In the genomic region with DNA sequence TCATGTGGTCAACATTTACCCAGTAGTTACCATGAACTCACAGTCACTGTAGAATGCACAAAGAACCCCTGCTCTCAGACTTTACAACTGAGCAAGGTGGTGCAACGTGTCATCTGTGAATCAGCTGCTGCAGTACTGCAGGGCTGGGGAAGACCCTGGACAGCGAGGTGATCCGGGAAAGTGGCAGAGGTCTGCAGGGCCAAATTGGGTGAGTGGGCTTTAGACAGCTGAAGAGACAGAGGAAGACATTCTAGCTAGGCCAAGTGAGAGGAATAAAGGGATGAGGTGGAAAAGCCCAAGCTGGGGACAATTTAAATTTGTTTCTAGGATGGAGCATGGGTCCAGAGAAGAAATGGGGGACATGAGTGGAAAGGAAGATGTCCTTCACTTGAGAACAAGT, we compare ENCODE assay signal across 18 cellular contexts.
A peak's percentile ranks its signal among the peaks of the same experiment; 100 is the strongest.
DNase-seq lines count a peak whose midpoint lies in the region; ATAC-seq, FAIRE-seq and TF ChIP-seq lines count a peak whose summit lies in the region.
"Had no signal": no experiment of that assay in that cellular context is flagged by ENCODE, and none has a peak within 500 bp of the region (broad histone marks: within the 10 kb centered on the region; RNA-seq: fewer than 3 reads in every experiment).

No MANE protein-coding gene starts in this region.

- no peak overlapping the region for H3K18ac ChIP-seq in H1 (ENCODE audit: extremely low read depth, low read length)
- H3K18ac ChIP-seq in neuronal stem cell (ENCODE audit: low read length), result peak overlapping the region; percentile 29

- H2BK15ac ChIP-seq in H1 (ENCODE audit: low read length), result peak overlapping the region; percentile 54; the same call in 1 of the 2 replicates
- H2BK15ac ChIP-seq in neuronal stem cell (ENCODE audit: low read length), result no peak overlapping the region

- H3K27ac ChIP-seq in H1 (ENCODE audit: low read depth, low read length) (no peak overlapping the region), neuronal stem cell (replicated peaks; ENCODE audit: low read length) (no peak overlapping the region), suprapubic skin (peak overlapping the region; percentile 75), Peyer's patch (no peak overlapping the region)
- H3K27ac ChIP-seq: C4-2B had no signal

- H2BK12ac ChIP-seq in H1 (ENCODE audit: low read depth, low read length) (peak overlapping the region; percentile 6; the same call in 1 of the 2 replicates), neuronal stem cell (ENCODE audit: low read length) (no peak overlapping the region)

- H3K79me1 ChIP-seq in H1 (ENCODE audit: low read depth, low read length) (no peaks in the 10 kb centered on the region), neuronal stem cell (ENCODE audit: low read depth, low read length) (no peaks in the 10 kb centered on the region)

- H2BK5ac ChIP-seq in H1 (ENCODE audit: low read depth, low read length) (no peak overlapping the region), neuronal stem cell (ENCODE audit: low read length) (no peak overlapping the region)

- H3K23ac ChIP-seq in H1 (ENCODE audit: insufficient read length), result no peak overlapping the region
- H3K23ac ChIP-seq in neuronal stem cell (ENCODE audit: low read depth, low read length, poor library complexity), result no peak overlapping the region

- DNase-seq in H1 (ENCODE audit: low read depth in 1 of 2, low spot score in 2 of 2), result no peak
- DNase-seq in neuronal stem cell (ENCODE audit: low spot score), result no peak
- DNase-seq in suprapubic skin (ENCODE audit: low spot score in 2 of 2), result no peak
- DNase-seq in Peyer's patch, result no peak
- DNase-seq in NCI-H524 (lab: John Stamatoyannopoulos, UW), result no peak
- no peak for DNase-seq in HTR-8/SVneo (ENCODE audit: insufficient read length, low spot score)
- DNase-seq: ACHN; AML-193; Caco-2; CD4-positive, alpha-beta T cell; GOT3; H9 had no signal

- WGBS in H1 (ENCODE audit: extremely low coverage in 1 of 2, insufficient coverage in 1 of 2, insufficient read length in 1 of 2, insufficient replicate concordance in 2 of 2, low coverage in 1 of 2, low lambda C conversion rate in 2 of 2, missing lambda C conversion rate in 1 of 2), 2 experiments, result 83% methylated on average over 3 of the region's 3 CpGs; no CpG with 5 or more reads in 1 of the 2 experiments
- no CpG with 5 or more reads among the region's 3 CpGs for WGBS in neuronal stem cell (ENCODE audit: extremely low coverage in 2 of 2, insufficient read length in 2 of 2, insufficient replicate concordance in 1 of 2), 2 donors
- 76% methylated on average over 3 of the region's 3 CpGs for WGBS in suprapubic skin

- TF ChIP-seq POLR2A in H1 (IDR thresholded peaks at IDR 0.05; ENCODE audit: control extremely low read depth in 1 of 2, low read depth in 2 of 2, low read length in 2 of 2), result no peak
- TF ChIP-seq POLR2A in suprapubic skin (IDR thresholded peaks at IDR 0.05), result no peak
- no peak for TF ChIP-seq POLR2A in Peyer's patch (IDR thresholded peaks at IDR 0.05)

- no peak for ATAC-seq in HG03097 (IDR thresholded peaks at IDR 0.05; ENCODE audit: low FRiP score, unreplicated experiment)

- no peaks in the 10 kb centered on the region for H3K79me2 ChIP-seq in H1 (ENCODE audit: control insufficient read depth in 1 of 2, insufficient read depth in 2 of 2, low read length in 2 of 2)

- H4K91ac ChIP-seq in H1 (replicated peaks; ENCODE audit: insufficient read length, low read length) (no peak overlapping the region), neuronal stem cell (ENCODE audit: low read depth, low read length, poor library complexity) (no peak overlapping the region)

- H3K9me3 ChIP-seq in H1 (ENCODE audit: insufficient read depth in 2 of 2, low read depth in 1 of 2, low read length in 1 of 2) (no peaks in the 10 kb centered on the region), neuronal stem cell (replicated peaks in 1 of 2; ENCODE audit: control insufficient read depth in 2 of 2, insufficient read depth in 1 of 2, low read depth in 1 of 2, low read length in 2 of 2) (no peaks in the 10 kb centered on the region), suprapubic skin (no peaks in the 10 kb centered on the region), Peyer's patch (no peaks in the 10 kb centered on the region)
- H3K9me3 ChIP-seq: Caco-2 had no signal

- no peaks in the 10 kb centered on the region for H4K20me1 ChIP-seq in H1 (replicated peaks in 1 of 2; ENCODE audit: control insufficient read depth in 1 of 2, insufficient read depth in 2 of 2, low read length in 2 of 2)

- H3K4me3 ChIP-seq in H1 (ENCODE audit: extremely low read depth in 1 of 4, insufficient read depth in 2 of 4, low read depth in 3 of 4, low read length in 4 of 4), result no peak overlapping the region
- no peak overlapping the region for H3K4me3 ChIP-seq in neuronal stem cell (ENCODE audit: low read length in 2 of 2)
- H3K4me3 ChIP-seq in suprapubic skin, result no peak overlapping the region
- no peak overlapping the region for H3K4me3 ChIP-seq in Peyer's patch

- H3K36me3 ChIP-seq in H1 (ENCODE audit: control insufficient read depth in 2 of 4, insufficient read depth in 4 of 4, low read length in 3 of 4) (no peaks in the 10 kb centered on the region), neuronal stem cell (replicated peaks in 1 of 2; ENCODE audit: control insufficient read depth in 2 of 2, insufficient read depth in 2 of 2, low read length in 2 of 2) (no peaks in the 10 kb centered on the region), suprapubic skin (no peaks in the 10 kb centered on the region), Peyer's patch (no peaks in the 10 kb centered on the region)

- no peak overlapping the region for H4K8ac ChIP-seq in H1 (ENCODE audit: extremely low read depth, insufficient read depth, low read length)
- H4K8ac ChIP-seq in neuronal stem cell (ENCODE audit: low read depth, low read length), result no peak overlapping the region

- POLR2A ChIA-PET in H1 (lab: Charles Lee; ENCODE audit: partially characterized antibody), result no interaction called here

- peak; percentile 13 for FAIRE-seq in H1 (lab: Jason Lieb, UNC)
- no peak for FAIRE-seq in HTR-8/SVneo (lab: Jason Lieb, UNC)
- FAIRE-seq: A204.1, D721Med, G401.6, GM12891 had no signal

- TF ChIP-seq CTCF in H1 (IDR thresholded peaks at IDR 0.05; ENCODE audit: control extremely low read depth in 1 of 3, insufficient read depth in 1 of 3, low read depth in 1 of 3, low read length in 3 of 3) (no peak), suprapubic skin (IDR thresholded peaks at IDR 0.05) (no peak), Peyer's patch (IDR thresholded peaks at IDR 0.05) (no peak)

- H4K5ac ChIP-seq in H1 (ENCODE audit: insufficient read length, low read depth, low read length), result no peak overlapping the region

- H2AK5ac ChIP-seq in H1 (ENCODE audit: low read depth, low read length), result peak overlapping the region; percentile 70; the same call in 1 of the 2 replicates
- H2AK5ac ChIP-seq in neuronal stem cell (ENCODE audit: low read depth, low read length), result no peak overlapping the region

- CTCF ChIA-PET in H1 (lab: Charles Lee; ENCODE audit: partially characterized antibody), result interaction anchor here (0.9 to 1.5 kb wide), 3 partner anchors 16 to 42 kb away, joined by 3 to 4 read pairs (median 3); no protein-coding TSS in a partner anchor

- H3K56ac ChIP-seq in H1 (replicated peaks; ENCODE audit: insufficient read length, low read depth, low read length), result no peak overlapping the region

- H3K4me1 ChIP-seq in H1 (replicated peaks in 1 of 4; ENCODE audit: control insufficient read depth in 3 of 4, insufficient read depth in 4 of 4, low read length in 3 of 4) (peaks cover 10 to 32% (median 24%) of the 10 kb centered on the region in 4 experiments; a peak in 6 of 7 replicates), neuronal stem cell (ENCODE audit: control insufficient read depth in 2 of 2, insufficient read depth in 1 of 2, low read depth in 1 of 2, low read length in 2 of 2) (peaks cover 15 to 17% of the 10 kb centered on the region in 2 donors), suprapubic skin (peaks cover 30% of the 10 kb centered on the region), Peyer's patch (no peaks in the 10 kb centered on the region)
- H3K4me1 ChIP-seq: Caco-2 had no signal

- no peak overlapping the region for H3K9ac ChIP-seq in H1 (replicated peaks in 1 of 4; ENCODE audit: extremely low read depth in 1 of 4, low read depth in 3 of 4, low read length in 3 of 4)
- no peak overlapping the region for H3K9ac ChIP-seq in neuronal stem cell (ENCODE audit: low read depth, low read length, poor library complexity)

- no peak for TF ChIP-seq RAD21 in H1 (IDR thresholded peaks at IDR 0.05 in 1 of 2, conservative IDR thresholded peaks at IDR 0.05 in 1 of 2; ENCODE audit: low read depth in 2 of 2, low read length in 2 of 2)

- H2AFZ ChIP-seq in H1 (ENCODE audit: low read length) (no peak overlapping the region), neuronal stem cell (ENCODE audit: low read length) (no peak overlapping the region)

- no peak for TF ChIP-seq EP300 in H1 (IDR thresholded peaks at IDR 0.05; ENCODE audit: borderline replicate concordance in 1 of 2, low read depth in 2 of 2, low read length in 2 of 2)
- TF ChIP-seq EP300 in suprapubic skin (IDR thresholded peaks at IDR 0.05), result no peak

- H3K27me3 ChIP-seq in H1 (replicated peaks in 1 of 4; ENCODE audit: control insufficient read depth in 3 of 4, extremely low read depth in 1 of 4, insufficient read depth in 3 of 4, low read length in 3 of 4) (no peaks in the 10 kb centered on the region), neuronal stem cell (ENCODE audit: control insufficient read depth in 3 of 3, insufficient read depth in 3 of 3, low read depth in 1 of 3, low read length in 3 of 3) (no peaks in the 10 kb centered on the region), suprapubic skin (peaks cover 3% of the 10 kb centered on the region), Peyer's patch (no peaks in the 10 kb centered on the region)

- no peaks in the 10 kb centered on the region; the same call in 1 of the 2 replicates for H3K23me2 ChIP-seq in H1 (ENCODE audit: low read depth, low read length)

- H3K4ac ChIP-seq in H1 (replicated peaks; ENCODE audit: insufficient read length, low read depth, low read length) (peak overlapping the region; percentile 24), neuronal stem cell (ENCODE audit: low read length) (no peak overlapping the region)

- H3K14ac ChIP-seq in H1 (ENCODE audit: insufficient read length), result no peak overlapping the region
- H3K14ac ChIP-seq in neuronal stem cell (ENCODE audit: low read length), result no peak overlapping the region

- H3K4me2 ChIP-seq in H1 (ENCODE audit: insufficient read depth in 1 of 2, low read depth in 2 of 2, low read length in 2 of 2) (no peak overlapping the region), neuronal stem cell (ENCODE audit: insufficient read depth, low read length, poor library complexity, severe bottlenecking) (no peak overlapping the region)

- no peak overlapping the region for H2BK20ac ChIP-seq in H1 (ENCODE audit: low read length)

- H2BK120ac ChIP-seq in H1 (replicated peaks; ENCODE audit: low read depth, low read length) (peak overlapping the region; percentile 30), neuronal stem cell (ENCODE audit: low read depth, low read length) (no peak overlapping the region)

TF ChIP-seq in H1, 55 proteins besides CTCF, POLR2A, EP300 and RAD21 (continues in another document):
- TF ChIP-seq PHF8 (conservative IDR thresholded peaks at IDR 0.05; ENCODE audit: low read depth, low read length) (no peak), HDAC6 (IDR thresholded peaks at IDR 0.05; ENCODE audit: low read depth, low read length) (no peak), SIRT6 (IDR thresholded peaks at IDR 0.05; ENCODE audit: low read length) (no peak), MAFK (IDR thresholded peaks at IDR 0.05; ENCODE audit: low read depth, low read length) (no peak)
